In genomic region chr16:73505178-73505968, GRCh38 we compare ENCODE assay signal across 17 cellular contexts.
DNase-seq lines count a peak whose midpoint lies in the region; ATAC-seq, FAIRE-seq and TF ChIP-seq lines count a peak whose summit lies in the region.
"Had no signal": no experiment of that assay in that cellular context is flagged by ENCODE, and none has a peak within 500 bp of the region (broad histone marks: within the 10 kb centered on the region; RNA-seq: fewer than 3 reads in every experiment).

No MANE protein-coding gene starts in this region.

- no peak overlapping the region for H2BK5ac ChIP-seq in H1 (ENCODE audit: low read depth, low read length)

- no peaks in the 10 kb centered on the region for H3K9me2 ChIP-seq in neural cell (ENCODE audit: insufficient read depth, low read length)

- TF ChIP-seq EP300 in H1 (IDR thresholded peaks at IDR 0.05; ENCODE audit: borderline replicate concordance in 1 of 2, low read depth in 2 of 2, low read length in 2 of 2) (no peak), neural cell (conservative IDR thresholded peaks at IDR 0.05; ENCODE audit: poor library complexity, severe bottlenecking) (no peak), esophagus muscularis mucosa (IDR thresholded peaks at IDR 0.05) (no peak)

- CTCF ChIA-PET in H1 (lab: Charles Lee; ENCODE audit: partially characterized antibody) = interaction anchor here (0.7 kb wide), 1 partner anchor 154 kb away, joined by 4 read pairs; no protein-coding TSS in a partner anchor

- 0 out of 2 replicates have a peak overlapping the region, but pooled peaks have one; percentile 18 for H2BK15ac ChIP-seq in H1 (ENCODE audit: low read length)

- 55 to 59% (median 58%) methylated on average over 13 of the region's 13 CpGs for WGBS in heart left ventricle, 4 donors
- 84% methylated on average over 13 of the region's 13 CpGs; no CpG with 5 or more reads in 1 of the 2 experiments for WGBS in H1 (ENCODE audit: extremely low coverage in 1 of 2, insufficient coverage in 1 of 2, insufficient read length in 1 of 2, insufficient replicate concordance in 2 of 2, low coverage in 1 of 2, low lambda C conversion rate in 2 of 2, missing lambda C conversion rate in 1 of 2), 2 experiments
- 71% methylated on average over 13 of the region's 13 CpGs for WGBS in esophagus muscularis mucosa

- H2AK5ac ChIP-seq in H1 (ENCODE audit: low read depth, low read length) = no peak overlapping the region

- no peak overlapping the region for H3K56ac ChIP-seq in H1 (replicated peaks; ENCODE audit: insufficient read length, low read depth, low read length)

- H3K36me3 ChIP-seq in heart left ventricle = no peaks in the 10 kb centered on the region
- no peaks in the 10 kb centered on the region for H3K36me3 ChIP-seq in H1 (ENCODE audit: control insufficient read depth in 2 of 4, insufficient read depth in 4 of 4, low read length in 3 of 4)
- H3K36me3 ChIP-seq in neural cell (ENCODE audit: insufficient read depth, low read length) = no peaks in the 10 kb centered on the region
- H3K36me3 ChIP-seq in esophagus muscularis mucosa = no peaks in the 10 kb centered on the region
- H3K36me3 ChIP-seq: BLaER1 treated with 17β-estradiol and CSF1 and Interleukin-3, amounts not matched to agents 10 nM and 100 nM had no signal

- H4K8ac ChIP-seq in H1 (ENCODE audit: extremely low read depth, insufficient read depth, low read length) = no peak overlapping the region

- no peak overlapping the region for H3K18ac ChIP-seq in H1 (ENCODE audit: extremely low read depth, low read length)

- no peaks in the 10 kb centered on the region for H3K23me2 ChIP-seq in H1 (ENCODE audit: low read depth, low read length)

- no peak overlapping the region for H4K91ac ChIP-seq in H1 (replicated peaks; ENCODE audit: insufficient read length, low read length)

- peaks cover 0 to 4% (median 0%) of the 10 kb centered on the region in 12 donors for H3K4me1 ChIP-seq in heart left ventricle
- H3K4me1 ChIP-seq in H1 (replicated peaks in 1 of 4; ENCODE audit: control insufficient read depth in 3 of 4, insufficient read depth in 4 of 4, low read length in 3 of 4) = peaks cover 0 to 3% (median 0%) of the 10 kb centered on the region in 4 experiments; a peak in 2 of 7 replicates
- H3K4me1 ChIP-seq in esophagus muscularis mucosa = peaks cover 0 to 4% (median 0%) of the 10 kb centered on the region in 4 donors
- H3K4me1 ChIP-seq: BLaER1 treated with 17β-estradiol and CSF1 and Interleukin-3, amounts not matched to agents 10 nM and 100 nM had no signal

- no peak overlapping the region for H4K5ac ChIP-seq in H1 (ENCODE audit: insufficient read length, low read depth, low read length)

- DNase-seq in heart left ventricle (no peak), Right ventricle myocardium superior (no peak), NCI-H2227 (lab: John Stamatoyannopoulos, UW; ENCODE audit: unreplicated experiment) (peak; percentile 37), H1 (ENCODE audit: low read depth in 1 of 2, low spot score in 2 of 2) (no peak), esophagus muscularis mucosa (ENCODE audit: extremely low spot score) (no peak)
- no peak for DNase-seq in activated CD4-positive, alpha-beta T cell treated with anti-CD3 and anti-CD28 coated beads, Interleukin-2, amount 50 U/mL, for 1 hour
- no peak for DNase-seq in activated CD4-positive, alpha-beta T cell treated with anti-CD3 and anti-CD28 coated beads for 1 hour
- DNase-seq: 8988T; ACHN; CD4-positive, CD25-positive, alpha-beta regulatory T cell; DMS53; H7 had no signal

- H2BK12ac ChIP-seq in H1 (ENCODE audit: low read depth, low read length) = no peak overlapping the region

- H3K4me2 ChIP-seq in H1 (ENCODE audit: insufficient read depth in 1 of 2, low read depth in 2 of 2, low read length in 2 of 2) = no peak overlapping the region
- H3K4me2 ChIP-seq in neural cell (ENCODE audit: low read length) = peak overlapping the region; percentile 13
- H3K4me2 ChIP-seq: BLaER1 treated with 17β-estradiol and CSF1 and Interleukin-3, amounts not matched to agents 10 nM and 100 nM had no signal

- peaks cover 4% of the 10 kb centered on the region for H3F3A ChIP-seq in neural cell (ENCODE audit: insufficient read depth, low read length, poor library complexity, severe bottlenecking)

- intact Hi-C loops in heart left ventricle (cut with DNase I) (no loop called here), Right ventricle myocardium superior (cut with DNase I) (no loop called here), esophagus muscularis mucosa (cut with DNase I) (no loop called here)

- H4K20me1 ChIP-seq in H1 (replicated peaks in 1 of 2; ENCODE audit: control insufficient read depth in 1 of 2, insufficient read depth in 2 of 2, low read length in 2 of 2) (no peaks in the 10 kb centered on the region), neural cell (ENCODE audit: insufficient read depth) (no peaks in the 10 kb centered on the region)
- H4K20me1 ChIP-seq: BLaER1 treated with 17β-estradiol and CSF1 and Interleukin-3, amounts not matched to agents 10 nM and 100 nM had no signal

- no peak overlapping the region for H2BK20ac ChIP-seq in H1 (ENCODE audit: low read length)

- ATAC-seq in heart left ventricle = peak in 1 of 4 donors; percentile 62
- ATAC-seq in Right ventricle myocardium superior (ENCODE audit: poor library complexity) = no peak
- ATAC-seq: GM12878 had no signal

- H3K27ac ChIP-seq in heart left ventricle (peak overlapping the region in 1 of 12 donors; percentile 13), H1 (ENCODE audit: low read depth, low read length) (no peak overlapping the region), neural cell (ENCODE audit: low read length) (peak overlapping the region; percentile 99), esophagus muscularis mucosa (replicated peaks in 1 of 4) (no peak overlapping the region)
- H3K27ac ChIP-seq: BLaER1 treated with 17β-estradiol and CSF1 and Interleukin-3, amounts not matched to agents 10 nM and 100 nM; HL-60 had no signal

- POLR2A ChIA-PET in H1 (lab: Charles Lee; ENCODE audit: partially characterized antibody) = no interaction called here

- TF ChIP-seq POLR2A in heart left ventricle (IDR thresholded peaks at IDR 0.05) = no peak
- no peak for TF ChIP-seq POLR2A in H1 (IDR thresholded peaks at IDR 0.05; ENCODE audit: control extremely low read depth in 1 of 2, low read depth in 2 of 2, low read length in 2 of 2)
- no peak for TF ChIP-seq POLR2A in esophagus muscularis mucosa (IDR thresholded peaks at IDR 0.05; ENCODE audit: low read depth)

- H3K23ac ChIP-seq in H1 (ENCODE audit: insufficient read length) = no peak overlapping the region

- no peak overlapping the region for H3K4ac ChIP-seq in H1 (replicated peaks; ENCODE audit: insufficient read length, low read depth, low read length)

- FAIRE-seq in H1 (lab: Jason Lieb, UNC) = no peak
- FAIRE-seq: GM12878, GM18507 had no signal

- H3K4me3 ChIP-seq in heart left ventricle (peak overlapping the region in 10 of 12 donors; percentile 2 to 51 (median 35)), H1 (ENCODE audit: extremely low read depth in 1 of 4, insufficient read depth in 2 of 4, low read depth in 3 of 4, low read length in 4 of 4) (no peak overlapping the region), neural cell (ENCODE audit: low read length) (peak overlapping the region; percentile 52), esophagus muscularis mucosa (no peak overlapping the region)
- H3K4me3 ChIP-seq: BLaER1 treated with 17β-estradiol and CSF1 and Interleukin-3, amounts not matched to agents 10 nM and 100 nM; GM12878 had no signal

- no peaks in the 10 kb centered on the region for H3K9me3 ChIP-seq in heart left ventricle
- no peaks in the 10 kb centered on the region for H3K9me3 ChIP-seq in H1 (ENCODE audit: insufficient read depth in 2 of 2, low read depth in 1 of 2, low read length in 1 of 2)
- no peaks in the 10 kb centered on the region for H3K9me3 ChIP-seq in neural cell (ENCODE audit: low read length)
- no peaks in the 10 kb centered on the region for H3K9me3 ChIP-seq in esophagus muscularis mucosa
- H3K9me3 ChIP-seq: BLaER1 treated with 17β-estradiol and CSF1 and Interleukin-3, amounts not matched to agents 10 nM and 100 nM had no signal

- H2BK120ac ChIP-seq in H1 (replicated peaks; ENCODE audit: low read depth, low read length) = no peak overlapping the region

- no peaks in the 10 kb centered on the region; the same call in 1 of the 2 replicates for H3K79me1 ChIP-seq in H1 (ENCODE audit: low read depth, low read length)

- TF ChIP-seq RAD21 in H1 (IDR thresholded peaks at IDR 0.05 in 1 of 2, conservative IDR thresholded peaks at IDR 0.05 in 1 of 2; ENCODE audit: low read depth in 2 of 2, low read length in 2 of 2) = no peak
- no peak for TF ChIP-seq RAD21 in neural cell (conservative IDR thresholded peaks at IDR 0.05)

- H2AFZ ChIP-seq in H1 (ENCODE audit: low read length) = 0 out of 2 replicates have a peak overlapping the region, but pooled peaks have one; percentile 2
- no peak overlapping the region for H2AFZ ChIP-seq in neural cell (ENCODE audit: low read depth, low read length)

- H3K9ac ChIP-seq in H1 (replicated peaks in 1 of 4; ENCODE audit: extremely low read depth in 1 of 4, low read depth in 3 of 4, low read length in 3 of 4) (no peak overlapping the region), neural cell (ENCODE audit: low read length) (peak overlapping the region; percentile 78)
- H3K9ac ChIP-seq: BLaER1 treated with 17β-estradiol and CSF1 and Interleukin-3, amounts not matched to agents 10 nM and 100 nM had no signal

- H3K14ac ChIP-seq in H1 (ENCODE audit: insufficient read length) = no peak overlapping the region

- TF ChIP-seq CTCF in heart left ventricle (IDR thresholded peaks at IDR 0.05) (no peak), H1 (IDR thresholded peaks at IDR 0.05; ENCODE audit: control extremely low read depth in 1 of 3, insufficient read depth in 1 of 3, low read depth in 1 of 3, low read length in 3 of 3) (no peak), neural cell (IDR thresholded peaks at IDR 0.05; ENCODE audit: poor library complexity, severe bottlenecking) (no peak), esophagus muscularis mucosa (IDR thresholded peaks at IDR 0.05) (no peak)

- no peaks in the 10 kb centered on the region for H3K27me3 ChIP-seq in heart left ventricle
- H3K27me3 ChIP-seq in H1 (replicated peaks in 1 of 4; ENCODE audit: control insufficient read depth in 3 of 4, extremely low read depth in 1 of 4, insufficient read depth in 3 of 4, low read length in 3 of 4) = no peaks in the 10 kb centered on the region
- H3K27me3 ChIP-seq in neural cell (ENCODE audit: insufficient read depth, low read depth, low read length) = no peaks in the 10 kb centered on the region
- H3K27me3 ChIP-seq in esophagus muscularis mucosa = peaks cover 0 to 8% (median 2%) of the 10 kb centered on the region in 4 donors
- H3K27me3 ChIP-seq: BLaER1 treated with 17β-estradiol and CSF1 and Interleukin-3, amounts not matched to agents 10 nM and 100 nM had no signal

- H3K79me2 ChIP-seq in H1 (ENCODE audit: control insufficient read depth in 1 of 2, insufficient read depth in 2 of 2, low read length in 2 of 2) = no peaks in the 10 kb centered on the region
- H3K79me2 ChIP-seq in neural cell (replicated peaks; ENCODE audit: insufficient read depth, low read length) = peaks cover 7% of the 10 kb centered on the region

TF ChIP-seq in H1, 55 proteins besides CTCF, POLR2A, EP300 and RAD21 (continues in another document):
- no peak for TF ChIP-seq PHF8 (conservative IDR thresholded peaks at IDR 0.05; ENCODE audit: low read depth, low read length)
- no peak for TF ChIP-seq SUZ12 (IDR thresholded peaks at IDR 0.05; ENCODE audit: low read length)

TF ChIP-seq in neural cell, 6 proteins besides CTCF, POLR2A, EP300 and RAD21 (continues in another document):
- no peak for TF ChIP-seq SMC3 (conservative IDR thresholded peaks at IDR 0.05; ENCODE audit: poor library complexity)

Comparison
In these comparisons a context has a peak if more than half of its experiments do, and no peak if none do; other contexts are left out.
1. H3K4me3 ChIP-seq: peak in heart left ventricle (10 of 12) and neural cell (single experiment); none in H1 (0 of 4) and esophagus muscularis mucosa (0 of 4).